10 cellular contexts compared by ENCODE assay signal in genomic region chr10:45425628-45426563, GRCh38. TPM values are rescaled to one million over a fixed set of nuclear protein-coding genes. Genes with fewer than 3 reads are reported as not detected.
DNase-seq lines count a peak whose midpoint lies in the region; ATAC-seq and TF ChIP-seq lines count a peak whose summit lies in the region.
"Had no signal": no experiment of that assay in that cellular context is flagged by ENCODE, and none has a peak within 500 bp of the region (broad histone marks: within the 10 kb centered on the region; RNA-seq: fewer than 3 reads in every experiment).

No MANE protein-coding gene starts in this region.

- peaks cover 82 to 95% of the 10 kb centered on the region in 2 donors for H3K36me3 Mint-ChIP-seq in CD14-positive monocyte

- H3K27ac ChIP-seq in left lung (no peak overlapping the region), coronary artery (peak overlapping the region in 1 of 2 donors; percentile 17), esophagus squamous epithelium (peak overlapping the region in 1 of 4 donors; percentile 16)

- H3K9me3 ChIP-seq in left lung (no peaks in the 10 kb centered on the region), esophagus squamous epithelium (no peaks in the 10 kb centered on the region)

- H3K4me1 ChIP-seq in left lung (peaks cover 0 to 49% of the 10 kb centered on the region in 2 donors), esophagus squamous epithelium (peaks cover 2 to 41% (median 8%) of the 10 kb centered on the region in 3 donors)

- no peaks in the 10 kb centered on the region for H3K27me3 ChIP-seq in H7 (ENCODE audit: control insufficient read depth, insufficient read depth, low read length)
- H3K27me3 ChIP-seq in left lung = peaks cover 12 to 25% of the 10 kb centered on the region in 2 donors
- H3K27me3 ChIP-seq in esophagus squamous epithelium = peaks cover 0 to 33% (median 0%) of the 10 kb centered on the region in 4 donors

- no peaks in the 10 kb centered on the region for H3K36me3 ChIP-seq in H7 (replicated peaks; ENCODE audit: control insufficient read depth, insufficient read depth, low read length)
- peaks cover 0 to 81% of the 10 kb centered on the region in 2 donors for H3K36me3 ChIP-seq in left lung
- peaks cover 0 to 7% (median 0%) of the 10 kb centered on the region in 3 donors for H3K36me3 ChIP-seq in esophagus squamous epithelium

- H3K4me3 ChIP-seq in H7 (ENCODE audit: insufficient read depth, low read depth, low read length) = no peak overlapping the region
- no peak overlapping the region for H3K4me3 ChIP-seq in left lung
- H3K4me3 ChIP-seq in coronary artery = no peak overlapping the region
- H3K4me3 ChIP-seq in esophagus squamous epithelium = no peak overlapping the region

- WGBS in esophagus squamous epithelium, 2 donors = 54 to 56% methylated on average over 7 to 9 of the region's 9 CpGs

- no peaks in the 10 kb centered on the region for H3K9me3 Mint-ChIP-seq in CD14-positive monocyte

- peak; percentile 26 for ATAC-seq in left lung
- no peak for ATAC-seq in GM21526 (IDR thresholded peaks at IDR 0.05; ENCODE audit: low FRiP score, unreplicated experiment)

- TF ChIP-seq CTCF in CD14-positive monocyte (IDR thresholded peaks at IDR 0.05) = no peak
- TF ChIP-seq CTCF in left lung (IDR thresholded peaks at IDR 0.05) = no peak
- no peak for TF ChIP-seq CTCF in coronary artery (IDR thresholded peaks at IDR 0.05)
- TF ChIP-seq CTCF in esophagus squamous epithelium (IDR thresholded peaks at IDR 0.05) = no peak

- H3K4me3 Mint-ChIP-seq in CD14-positive monocyte = no peak overlapping the region

- H3K4me1 Mint-ChIP-seq in CD14-positive monocyte = peaks cover 54% of the 10 kb centered on the region

- intact Hi-C loops in CD14-positive monocyte (cut with micrococcal nuclease) (no loop called here), left lung (cut with DNase I) (no loop called here), esophagus squamous epithelium (cut with DNase I) (no loop called here)

- H3K27me3 Mint-ChIP-seq in CD14-positive monocyte (ENCODE audit: low read depth in 3 of 3) = peaks cover 0 to 2% (median 0%) of the 10 kb centered on the region in 3 donors

- DNase-seq in CD14-positive monocyte (ENCODE audit: low spot score) (no peak), H7 (peak; percentile 11), SW480 (ENCODE audit: low spot score) (peak; percentile 58), left lung (no peak), kidney glomerular epithelial cell (lab: John Stamatoyannopoulos, UW) (no peak), coronary artery (ENCODE audit: low spot score) (no peak), esophagus squamous epithelium (lab: John Stamatoyannopoulos, UW) (no peak)
- DNase-seq: erythroblast, NCI-H510A treated with DMSO at 0.1 percent for 48 hours had no signal

- TF ChIP-seq POLR2A in esophagus squamous epithelium (IDR thresholded peaks at IDR 0.05) = no peak

- peak overlapping the region in 5 of 7 donors; percentile 19 to 77 (median 60) for H3K27ac Mint-ChIP-seq in CD14-positive monocyte

RNA-seq across cellular contexts. Expression of gene ALOX5, which starts 51.9 kb away (rescaled TPM):
- polyA plus RNA-seq in CD14-positive monocyte = 100 to 1,000 TPM; 223 to 272 TPM
- 0.10 and 1.1 TPM in 2 replicates for total RNA-seq in H7 (2014; rRNA removed; shearing (Covaris generic))
- total RNA-seq in left lung = 100 to 1,000 TPM in 1 of 2 donors, 10 to 100 TPM in 1; 52.3 to 145 TPM
- 10 to 100 TPM; 10.6 to 40.4 (median 16.9) TPM for total RNA-seq in esophagus squamous epithelium

Comparison
In these comparisons a context has a peak if more than half of its experiments do, and no peak if none do; other contexts are left out.
1. DNase-seq: peak in H7 (single experiment) and SW480 (single experiment); none in CD14-positive monocyte (single experiment), left lung (0 of 2), kidney glomerular epithelial cell (single experiment), coronary artery (single experiment) and esophagus squamous epithelium (single experiment).